9 cellular contexts compared by ENCODE assay signal in the genomic region with DNA sequence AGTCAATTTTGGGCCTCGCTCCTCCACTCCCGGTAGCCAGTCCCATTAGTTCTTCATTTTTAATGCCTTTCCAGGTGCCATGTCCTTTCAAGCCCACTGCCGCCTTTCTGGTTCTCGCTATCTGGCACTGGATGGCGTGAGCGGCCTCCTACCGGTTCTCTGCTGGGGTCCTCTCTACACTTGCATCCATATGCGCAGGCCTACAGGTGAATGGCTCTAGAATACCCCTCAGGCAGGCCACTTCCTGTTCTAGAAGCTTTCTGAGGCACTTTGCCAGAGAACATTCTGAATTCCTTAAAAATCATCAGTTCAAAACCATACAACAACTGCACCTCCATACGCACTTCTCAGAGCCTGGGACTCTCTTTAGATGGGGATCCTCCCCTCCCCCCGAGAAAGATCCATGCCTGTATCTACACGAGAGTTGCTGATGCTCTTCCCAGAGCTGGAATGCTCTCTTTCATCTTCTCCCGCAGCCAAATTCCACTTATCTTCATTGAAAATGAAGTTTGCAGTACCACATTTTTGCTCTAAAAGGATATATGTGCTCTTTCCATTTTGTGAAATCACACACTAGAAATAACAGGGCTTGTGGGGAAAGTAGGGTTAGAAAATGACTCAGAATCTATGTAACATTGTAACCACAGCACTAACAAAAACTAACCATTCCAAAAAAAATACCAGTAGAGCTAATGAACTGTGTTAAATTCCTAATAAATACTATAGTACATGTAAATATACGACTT. TPM values are rescaled to one million over a fixed set of nuclear protein-coding genes. Genes with fewer than 3 reads are reported as not detected.
DNase-seq lines count a peak whose midpoint lies in the region; ATAC-seq and TF ChIP-seq lines count a peak whose summit lies in the region.
"Had no signal": no experiment of that assay in that cellular context is flagged by ENCODE, and none has a peak within 500 bp of the region (broad histone marks: within the 10 kb centered on the region; RNA-seq: fewer than 3 reads in every experiment).

No MANE protein-coding gene starts in this region.

- no peak for TF ChIP-seq EP300 in transverse colon (IDR thresholded peaks at IDR 0.05; ENCODE audit: low read depth)

- H3K27me3 ChIP-seq in iPS-18a (ENCODE audit: control insufficient read depth, insufficient read depth, low read length), result no peaks in the 10 kb centered on the region
- no peaks in the 10 kb centered on the region for H3K27me3 ChIP-seq in transverse colon

- H3K9ac ChIP-seq in iPS-18a (ENCODE audit: low read length), result no peak overlapping the region

- no peaks in the 10 kb centered on the region for H3K36me3 Mint-ChIP-seq in activated naive CD4-positive, alpha-beta T cell treated with anti-CD3 and anti-CD28 coated beads for 36 hours (ENCODE audit: low read depth)
- peaks cover 4% of the 10 kb centered on the region for H3K36me3 Mint-ChIP-seq in activated T-helper 17 cell treated with anti-CD3 and anti-CD28 coated beads, Interleukin-2, amount 50 U/mL, for 72 hours (ENCODE audit: low read depth)

- no peak for ATAC-seq in activated T-helper 17 cell treated with anti-CD3 and anti-CD28 coated beads, Interleukin-2, amount 50 U/mL, for 72 hours (replicated peaks)
- ATAC-seq in GM18867 (IDR thresholded peaks at IDR 0.05; ENCODE audit: unreplicated experiment), result no peak

- H3K27ac ChIP-seq in iPS-18a (ENCODE audit: low read length), result no peak overlapping the region
- H3K27ac ChIP-seq in transverse colon, result peak overlapping the region; percentile 28 to 97 (median 95)

- H3K4me1 ChIP-seq in iPS-18a (ENCODE audit: control insufficient read depth, low read depth, low read length) (peaks cover 19% of the 10 kb centered on the region), transverse colon (peaks cover 0 to 44% (median 16%) of the 10 kb centered on the region in 4 donors)

- H3K9me3 ChIP-seq in iPS-18a (ENCODE audit: control insufficient read depth, low read depth, low read length) (no peaks in the 10 kb centered on the region), transverse colon (no peaks in the 10 kb centered on the region)

- no peak overlapping the region for H3K27ac Mint-ChIP-seq in activated naive CD4-positive, alpha-beta T cell treated with anti-CD3 and anti-CD28 coated beads for 36 hours
- no peak overlapping the region for H3K27ac Mint-ChIP-seq in activated T-helper 17 cell treated with anti-CD3 and anti-CD28 coated beads, Interleukin-2, amount 50 U/mL, for 72 hours

- 90 to 94% methylated on average over 5 to 13 of the region's 13 CpGs for WGBS in transverse colon (ENCODE audit: low coverage in 1 of 2), 2 donors

- TF ChIP-seq CTCF in transverse colon (IDR thresholded peaks at IDR 0.05), result no peak

- H3K4me3 ChIP-seq in iPS-18a (ENCODE audit: low read length) (peak overlapping the region; percentile 77), transverse colon (no peak overlapping the region)

- no peak for DNase-seq in activated naive CD4-positive, alpha-beta T cell treated with anti-CD3 and anti-CD28 coated beads for 36 hours
- DNase-seq in activated naive CD4-positive, alpha-beta T cell treated with Interleukin-2 at 50 U/mL for 16 hours, result no peak
- DNase-seq in transverse colon (no peak), NCI-H2227 (lab: John Stamatoyannopoulos, UW; ENCODE audit: unreplicated experiment) (no peak), NCI-H82 treated with DMSO at 0.1 percent for 48 hours (lab: John Stamatoyannopoulos, UW; ENCODE audit: unreplicated experiment) (no peak)
- DNase-seq: COR-L47 had no signal

- H3K27me3 Mint-ChIP-seq in activated naive CD4-positive, alpha-beta T cell treated with anti-CD3 and anti-CD28 coated beads for 36 hours (ENCODE audit: low read depth), result peaks cover 38% of the 10 kb centered on the region
- peaks cover 35% of the 10 kb centered on the region for H3K27me3 Mint-ChIP-seq in activated T-helper 17 cell treated with anti-CD3 and anti-CD28 coated beads, Interleukin-2, amount 50 U/mL, for 72 hours

- no peak for TF ChIP-seq POLR2A in transverse colon (IDR thresholded peaks at IDR 0.05)

- no peaks in the 10 kb centered on the region for H3K9me3 Mint-ChIP-seq in activated naive CD4-positive, alpha-beta T cell treated with anti-CD3 and anti-CD28 coated beads for 36 hours
- H3K9me3 Mint-ChIP-seq in activated T-helper 17 cell treated with anti-CD3 and anti-CD28 coated beads, Interleukin-2, amount 50 U/mL, for 72 hours, result no peaks in the 10 kb centered on the region

- H3K4me3 Mint-ChIP-seq in activated naive CD4-positive, alpha-beta T cell treated with anti-CD3 and anti-CD28 coated beads for 36 hours, result peak overlapping the region; percentile 55
- H3K4me3 Mint-ChIP-seq in activated T-helper 17 cell treated with anti-CD3 and anti-CD28 coated beads, Interleukin-2, amount 50 U/mL, for 72 hours, result peak overlapping the region; percentile 55

- CTCF ChIA-PET in activated naive CD4-positive, alpha-beta T cell treated with anti-CD3 and anti-CD28 coated beads for 36 hours (lab: Charles Lee), result no interaction called here

- in situ Hi-C loops in transverse colon (cut with MboI; ENCODE audit: low pct_ligation_motif_present in 1 of 4, low pct_unique_long_range_greater_than_20kb in 1 of 4, low sequenced_read_pairs in 3 of 4), result no loop called here

- H3K36me3 ChIP-seq in iPS-18a (ENCODE audit: control insufficient read depth, low read depth, low read length), result no peaks in the 10 kb centered on the region
- no peaks in the 10 kb centered on the region for H3K36me3 ChIP-seq in transverse colon

- H3K4me1 Mint-ChIP-seq in activated naive CD4-positive, alpha-beta T cell treated with anti-CD3 and anti-CD28 coated beads for 36 hours (ENCODE audit: low read depth), result peaks cover 10% of the 10 kb centered on the region
- peaks cover 6% of the 10 kb centered on the region for H3K4me1 Mint-ChIP-seq in activated T-helper 17 cell treated with anti-CD3 and anti-CD28 coated beads, Interleukin-2, amount 50 U/mL, for 72 hours

- intact Hi-C loops in activated naive CD4-positive, alpha-beta T cell treated with anti-CD3 and anti-CD28 coated beads for 36 hours (cut with micrococcal nuclease), result no loop called here
- intact Hi-C loops in transverse colon (cut with DNase I; ENCODE audit: low total_unique reads), result loop anchor here (5.0 kb wide), 2 partner anchors 118 to 178 kb away; no protein-coding TSS in a partner anchor

RNA-seq across cellular contexts. Expression of gene LHFPL2, which starts 1.4 kb away (rescaled TPM):
- not detected for total RNA-seq in activated naive CD4-positive, alpha-beta T cell treated with anti-CD3 and anti-CD28 coated beads for 36 hours
- under 1 TPM; 0.05 to 0.95 TPM for total RNA-seq in activated T-helper 17 cell treated with anti-CD3 and anti-CD28 coated beads, Interleukin-2, amount 50 U/mL, for 72 hours
- 10 to 100 TPM; 34.4 to 79.6 (median 51.5) TPM for total RNA-seq in transverse colon

Comparison
In these comparisons a context has a peak if more than half of its experiments do, and no peak if none do; other contexts are left out.
1. RNA of gene LHFPL2, which starts 1.4 kb away (total RNA-seq): 34.4 to 79.6 TPM in transverse colon; 0.05 to 0.95 TPM in activated T-helper 17 cell treated with anti-CD3 and anti-CD28 coated beads, Interleukin-2, amount 50 U/mL, for 72 hours and not detected in activated naive CD4-positive, alpha-beta T cell treated with anti-CD3 and anti-CD28 coated beads for 36 hours; every median in the first group is over 10 times any median in the second.